ENCODE assay signal across 12 cellular contexts in the genomic region with DNA sequence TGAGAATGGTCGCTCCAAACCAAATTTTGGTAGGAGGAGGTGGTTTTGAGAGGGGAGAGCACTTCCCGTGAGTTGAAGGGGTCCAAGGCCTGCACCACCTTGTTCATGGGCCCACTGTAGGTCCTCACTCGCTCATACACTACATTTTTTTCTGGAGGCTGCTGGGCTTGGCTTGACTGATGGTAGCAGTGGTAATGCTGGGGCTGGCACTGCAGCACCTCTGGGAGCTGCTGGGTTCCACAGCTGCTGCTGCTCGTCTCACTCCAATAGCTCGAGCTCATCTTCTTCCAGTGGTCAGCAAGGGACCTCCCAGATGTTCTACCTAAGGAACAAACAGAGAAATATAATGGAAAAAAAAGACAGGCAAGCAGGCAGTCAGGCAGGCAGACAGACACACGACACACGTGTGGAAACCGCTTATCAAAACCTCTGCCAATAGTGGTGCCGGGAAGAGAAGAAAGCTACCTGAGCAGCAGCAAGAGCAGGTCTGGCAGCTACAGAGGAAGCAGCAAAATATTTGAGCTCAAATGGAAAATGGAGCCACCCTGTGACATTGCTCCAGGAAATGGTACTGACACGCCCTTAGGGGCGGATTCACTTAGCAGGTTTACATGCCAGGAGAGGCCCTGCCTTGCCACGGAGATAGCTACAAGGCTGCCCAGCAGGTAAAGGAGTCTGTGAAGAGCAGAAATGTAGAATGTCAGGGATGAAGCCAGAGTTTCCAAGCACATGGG. TPM values are rescaled to one million over a fixed set of nuclear protein-coding genes. Genes with fewer than 3 reads are reported as not detected.
DNase-seq lines count a peak whose midpoint lies in the region; ATAC-seq and TF ChIP-seq lines count a peak whose summit lies in the region.
"Had no signal": no experiment of that assay in that cellular context is flagged by ENCODE, and none has a peak within 500 bp of the region (broad histone marks: within the 10 kb centered on the region; RNA-seq: fewer than 3 reads in every experiment).

A gene with protein sequence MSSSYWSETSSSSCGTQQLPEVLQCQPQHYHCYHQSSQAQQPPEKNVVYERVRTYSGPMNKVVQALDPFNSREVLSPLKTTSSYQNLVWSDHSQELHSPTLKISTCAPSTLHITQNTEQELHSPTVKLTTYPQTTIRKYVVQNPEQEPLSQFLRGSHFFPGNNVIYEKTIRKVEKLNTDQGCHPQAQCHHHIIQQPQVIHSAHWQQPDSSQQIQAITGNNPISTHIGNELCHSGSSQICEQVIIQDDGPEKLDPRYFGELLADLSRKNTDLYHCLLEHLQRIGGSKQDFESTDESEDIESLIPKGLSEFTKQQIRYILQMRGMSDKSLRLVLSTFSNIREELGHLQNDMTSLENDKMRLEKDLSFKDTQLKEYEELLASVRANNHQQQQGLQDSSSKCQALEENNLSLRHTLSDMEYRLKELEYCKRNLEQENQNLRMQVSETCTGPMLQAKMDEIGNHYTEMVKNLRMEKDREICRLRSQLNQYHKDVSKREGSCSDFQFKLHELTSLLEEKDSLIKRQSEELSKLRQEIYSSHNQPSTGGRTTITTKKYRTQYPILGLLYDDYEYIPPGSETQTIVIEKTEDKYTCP (minus strand): TSS at position 492 of the 734 bp plus-strand sequence. CDS start 211 bp downstream, at position 281.

- 18 to 28% methylated on average over 11 to 12 of the region's 12 CpGs for WGBS in GM23248 (ENCODE audit: low coverage in 1 of 2, low lambda C conversion rate in 2 of 2, missing lambda C conversion rate in 2 of 2), 2 experiments

- peak; percentile 80 to 87 for TF ChIP-seq POLR2A in Peyer's patch (IDR thresholded peaks at IDR 0.05)

- CTCF ChIA-PET in Caco-2 (lab: Charles Lee), result interaction anchor here (0.6 kb wide), 1 partner anchor 33 kb away, joined by 3 read pairs; no protein-coding TSS in a partner anchor

- BruUV-seq in Caco-2 (replicated peaks; lab: Mats Ljungman, UMichigan), result no TSS peak

- H3K9me3 Mint-ChIP-seq in Caco-2 (ENCODE audit: unreplicated experiment), result no peaks in the 10 kb centered on the region

- TF ChIP-seq CTCF in Caco-2 (IDR thresholded peaks at IDR 0.05; ENCODE audit: insufficient read depth in 1 of 2, low read depth in 1 of 2, low read length in 1 of 2, severe bottlenecking in 1 of 2, unreplicated experiment in 1 of 2) (no peak), Peyer's patch (IDR thresholded peaks at IDR 0.05) (no peak)

- H3K4me1 ChIP-seq in Caco-2, result peaks cover 3% of the 10 kb centered on the region; the same call in 1 of the 2 replicates
- no peaks in the 10 kb centered on the region for H3K4me1 ChIP-seq in Peyer's patch
- no peaks in the 10 kb centered on the region for H3K4me1 ChIP-seq in GM23248 (ENCODE audit: insufficient read depth)

- intact Hi-C loops in Caco-2 (cut with micrococcal nuclease; ENCODE audit: unreplicated experiment), result loop anchor here (1.0 to 10.0 kb wide), 2 partner anchors 20 to 135 kb away; no protein-coding TSS in a partner anchor

- DNase-seq in Caco-2 (peak; percentile 65 to 74), Peyer's patch (peak in 2 of 3 donors; percentile 60 to 89), iPS-NIHi7 (ENCODE audit: extremely low spot score) (peak; percentile 12), kidney glomerular epithelial cell (lab: John Stamatoyannopoulos, UW) (no peak), GM23248 (no peak), AG08396 (ENCODE audit: low spot score) (no peak)
- DNase-seq in stimulated activated naive CD4-positive, alpha-beta T cell treated with Interleukin-2 at 50 U/mL for 16 hours (lab: John Stamatoyannopoulos, UW), result no peak
- DNase-seq: erythroblast, mesenchymal stem cell, NCI-H1930 had no signal

- no peak within 1 kb of the TSS for H3K4me2 ChIP-seq in GM23248 (ENCODE audit: unreplicated experiment)

- no peaks in the 10 kb centered on the region for H3K27me3 Mint-ChIP-seq in Caco-2 (ENCODE audit: insufficient read depth, unreplicated experiment)

- H3K9ac ChIP-seq in GM23248, result no peak within 1 kb of the TSS

- peak; percentile 87 for ATAC-seq in HG02885 (IDR thresholded peaks at IDR 0.05; ENCODE audit: poor library complexity, unreplicated experiment)

- peak within 1 kb of the TSS; percentile 93 for H3K27ac Mint-ChIP-seq in Caco-2 (ENCODE audit: unreplicated experiment)

- POLR2A ChIA-PET in Caco-2 (lab: Charles Lee), result no interaction called here

- peaks cover 15% of the 10 kb centered on the region for H3K36me3 Mint-ChIP-seq in Caco-2 (ENCODE audit: insufficient read depth, unreplicated experiment)

- H3K27ac ChIP-seq in Peyer's patch (peak within 1 kb of the TSS in 3 of 4 donors; percentile 67 to 84 (median 82)), GM23248 (no peak within 1 kb of the TSS)
- H3K27ac ChIP-seq: VCaP had no signal

- peak within 1 kb of the TSS; percentile 97 for H3K4me3 Mint-ChIP-seq in Caco-2 (ENCODE audit: unreplicated experiment)

- H3K79me2 ChIP-seq in GM23248 (ENCODE audit: insufficient read depth), result no peaks in the 10 kb centered on the region

- no peaks in the 10 kb centered on the region for H3F3A ChIP-seq in GM23248 (ENCODE audit: insufficient read depth)

- no peaks in the 10 kb centered on the region for H3K9me3 ChIP-seq in Caco-2
- H3K9me3 ChIP-seq in Peyer's patch, result no peaks in the 10 kb centered on the region
- H3K9me3 ChIP-seq in GM23248 (ENCODE audit: low read depth), result no peaks in the 10 kb centered on the region

- in situ Hi-C loops in GM23248 (cut with MboI), result no loop called here

- peak within 1 kb of the TSS; percentile 68 for H3K4me3 ChIP-seq in Caco-2 (ENCODE audit: low read depth, low read length)
- peak within 1 kb of the TSS in 3 of 4 donors; percentile 20 to 53 (median 50) for H3K4me3 ChIP-seq in Peyer's patch
- no peak within 1 kb of the TSS for H3K4me3 ChIP-seq in GM23248

- no peak within 1 kb of the TSS for H2AFZ ChIP-seq in GM23248

- peaks cover 7% of the 10 kb centered on the region for H3K4me1 Mint-ChIP-seq in Caco-2 (ENCODE audit: low read depth, unreplicated experiment)

- H3K9me2 ChIP-seq in GM23248 (ENCODE audit: insufficient read depth), result no peaks in the 10 kb centered on the region

- H3K27me3 ChIP-seq in Caco-2 (replicated peaks; ENCODE audit: control insufficient read depth, insufficient read depth, low read length) (no peaks in the 10 kb centered on the region), Peyer's patch (no peaks in the 10 kb centered on the region), GM23248 (replicated peaks; ENCODE audit: insufficient read depth) (no peaks in the 10 kb centered on the region)

- H4K20me1 ChIP-seq in GM23248 (ENCODE audit: insufficient read depth), result no peaks in the 10 kb centered on the region

- H3K36me3 ChIP-seq in Caco-2 (ENCODE audit: control insufficient read depth, insufficient read depth, low read length) (no peaks in the 10 kb centered on the region), Peyer's patch (no peaks in the 10 kb centered on the region), GM23248 (ENCODE audit: low read depth) (no peaks in the 10 kb centered on the region)

RNA-seq across cellular contexts. Expression of the gene that starts here (rescaled TPM):
- 28.6 and 31.0 TPM in 2 replicates for total RNA-seq in Caco-2 (2022)
- total RNA-seq in Peyer's patch, result 100 to 1,000 TPM in 1 of 4 donors, 10 to 100 TPM in 3; 59.4 to 134 (median 79.1) TPM
- total RNA-seq in GM23248 (2014; rRNA removed; shearing (Covaris generic)), result not detected in 2 replicates
- not detected in 2 replicates for polyA plus RNA-seq in GM23248 (2016; fragmentation: Nextera tagmentation; extraction: Ambion mirVana)

Comparison
In these comparisons a context has a peak if more than half of its experiments do, and no peak if none do; other contexts are left out.
1. RNA of the gene that starts here (total RNA-seq): 59.4 to 134 TPM in Peyer's patch and 28.6 to 31.0 TPM in Caco-2; not detected in GM23248; every median in the first group is over 10 times any median in the second.
2. DNase-seq: peak in Caco-2 (2 of 2), Peyer's patch (2 of 3) and iPS-NIHi7 (single experiment); none in kidney glomerular epithelial cell (single experiment), GM23248 (single experiment), AG08396 (single experiment) and stimulated activated naive CD4-positive, alpha-beta T cell treated with Interleukin-2 at 50 U/mL for 16 hours (single experiment).